ENCODE assay signal across 1 cellular context in the genomic region with DNA sequence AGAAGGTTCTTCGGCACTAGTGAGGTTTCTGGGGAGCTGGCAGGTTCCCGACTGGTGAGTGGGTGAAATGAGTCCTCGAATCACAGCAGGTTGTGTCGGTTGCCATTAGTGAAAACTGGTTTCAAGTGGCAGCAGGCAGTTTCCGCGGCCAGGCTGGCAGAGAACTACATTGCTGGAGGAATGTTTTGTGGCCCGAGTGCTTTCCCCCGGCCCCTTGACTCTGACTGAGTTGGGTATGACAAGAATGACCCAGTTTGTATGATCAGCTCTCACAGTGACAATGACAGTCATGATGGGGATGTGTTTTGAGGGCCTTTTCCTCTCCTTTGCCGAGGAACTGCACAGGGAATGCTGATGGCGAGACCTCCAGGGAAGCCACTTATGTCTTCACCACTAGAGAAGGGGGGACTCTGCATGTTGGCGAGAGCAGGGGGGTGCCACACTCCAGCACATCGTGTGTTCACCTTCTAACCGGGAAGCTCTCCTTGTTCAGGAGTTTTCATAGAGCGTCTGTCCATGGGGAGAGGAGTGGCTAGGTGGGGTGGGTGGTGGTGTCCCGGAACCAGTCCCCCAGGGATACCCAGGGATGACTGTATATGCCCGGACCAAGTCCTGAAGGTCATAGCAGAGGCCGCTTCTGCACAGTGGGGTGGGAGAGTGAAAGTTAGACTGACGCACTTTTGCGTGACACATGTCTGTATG.
TF ChIP-seq lines count a peak whose summit lies in the region.

No MANE protein-coding gene starts in this region.

TF ChIP-seq in SK-N-SH, 30 proteins besides CTCF, POLR2A, EP300 and RAD21 (continued from another document):
- TF ChIP-seq TEAD4 (IDR thresholded peaks at IDR 0.05; ENCODE audit: borderline replicate concordance, insufficient read depth) = no peak
- TF ChIP-seq YY1 (IDR thresholded peaks at IDR 0.05; ENCODE audit: low read depth) = no peak
- no peak for TF ChIP-seq GATA2 (CRISPR knock-in tag; IDR thresholded peaks at IDR 0.05)
- TF ChIP-seq ELF1 (IDR thresholded peaks at IDR 0.05) = no peak
- TF ChIP-seq, protein P1, sequence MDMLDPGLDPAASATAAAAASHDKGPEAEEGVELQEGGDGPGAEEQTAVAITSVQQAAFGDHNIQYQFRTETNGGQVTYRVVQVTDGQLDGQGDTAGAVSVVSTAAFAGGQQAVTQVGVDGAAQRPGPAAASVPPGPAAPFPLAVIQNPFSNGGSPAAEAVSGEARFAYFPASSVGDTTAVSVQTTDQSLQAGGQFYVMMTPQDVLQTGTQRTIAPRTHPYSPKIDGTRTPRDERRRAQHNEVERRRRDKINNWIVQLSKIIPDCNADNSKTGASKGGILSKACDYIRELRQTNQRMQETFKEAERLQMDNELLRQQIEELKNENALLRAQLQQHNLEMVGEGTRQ (IDR thresholded peaks at IDR 0.05; ENCODE audit: borderline replicate concordance, low read depth, low read length) = no peak
- TF ChIP-seq, protein P2, sequence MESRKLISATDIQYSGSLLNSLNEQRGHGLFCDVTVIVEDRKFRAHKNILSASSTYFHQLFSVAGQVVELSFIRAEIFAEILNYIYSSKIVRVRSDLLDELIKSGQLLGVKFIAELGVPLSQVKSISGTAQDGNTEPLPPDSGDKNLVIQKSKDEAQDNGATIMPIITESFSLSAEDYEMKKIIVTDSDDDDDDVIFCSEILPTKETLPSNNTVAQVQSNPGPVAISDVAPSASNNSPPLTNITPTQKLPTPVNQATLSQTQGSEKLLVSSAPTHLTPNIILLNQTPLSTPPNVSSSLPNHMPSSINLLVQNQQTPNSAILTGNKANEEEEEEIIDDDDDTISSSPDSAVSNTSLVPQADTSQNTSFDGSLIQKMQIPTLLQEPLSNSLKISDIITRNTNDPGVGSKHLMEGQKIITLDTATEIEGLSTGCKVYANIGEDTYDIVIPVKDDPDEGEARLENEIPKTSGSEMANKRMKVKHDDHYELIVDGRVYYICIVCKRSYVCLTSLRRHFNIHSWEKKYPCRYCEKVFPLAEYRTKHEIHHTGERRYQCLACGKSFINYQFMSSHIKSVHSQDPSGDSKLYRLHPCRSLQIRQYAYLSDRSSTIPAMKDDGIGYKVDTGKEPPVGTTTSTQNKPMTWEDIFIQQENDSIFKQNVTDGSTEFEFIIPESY (IDR thresholded peaks at IDR 0.05; ENCODE audit: borderline replicate concordance, low read depth) = no peak
- no peak for TF ChIP-seq FOXM1 (IDR thresholded peaks at IDR 0.05; ENCODE audit: low read depth)
- TF ChIP-seq MEF2A (IDR thresholded peaks at IDR 0.05; ENCODE audit: borderline replicate concordance, low read depth) = no peak
- TF ChIP-seq, protein P3, sequence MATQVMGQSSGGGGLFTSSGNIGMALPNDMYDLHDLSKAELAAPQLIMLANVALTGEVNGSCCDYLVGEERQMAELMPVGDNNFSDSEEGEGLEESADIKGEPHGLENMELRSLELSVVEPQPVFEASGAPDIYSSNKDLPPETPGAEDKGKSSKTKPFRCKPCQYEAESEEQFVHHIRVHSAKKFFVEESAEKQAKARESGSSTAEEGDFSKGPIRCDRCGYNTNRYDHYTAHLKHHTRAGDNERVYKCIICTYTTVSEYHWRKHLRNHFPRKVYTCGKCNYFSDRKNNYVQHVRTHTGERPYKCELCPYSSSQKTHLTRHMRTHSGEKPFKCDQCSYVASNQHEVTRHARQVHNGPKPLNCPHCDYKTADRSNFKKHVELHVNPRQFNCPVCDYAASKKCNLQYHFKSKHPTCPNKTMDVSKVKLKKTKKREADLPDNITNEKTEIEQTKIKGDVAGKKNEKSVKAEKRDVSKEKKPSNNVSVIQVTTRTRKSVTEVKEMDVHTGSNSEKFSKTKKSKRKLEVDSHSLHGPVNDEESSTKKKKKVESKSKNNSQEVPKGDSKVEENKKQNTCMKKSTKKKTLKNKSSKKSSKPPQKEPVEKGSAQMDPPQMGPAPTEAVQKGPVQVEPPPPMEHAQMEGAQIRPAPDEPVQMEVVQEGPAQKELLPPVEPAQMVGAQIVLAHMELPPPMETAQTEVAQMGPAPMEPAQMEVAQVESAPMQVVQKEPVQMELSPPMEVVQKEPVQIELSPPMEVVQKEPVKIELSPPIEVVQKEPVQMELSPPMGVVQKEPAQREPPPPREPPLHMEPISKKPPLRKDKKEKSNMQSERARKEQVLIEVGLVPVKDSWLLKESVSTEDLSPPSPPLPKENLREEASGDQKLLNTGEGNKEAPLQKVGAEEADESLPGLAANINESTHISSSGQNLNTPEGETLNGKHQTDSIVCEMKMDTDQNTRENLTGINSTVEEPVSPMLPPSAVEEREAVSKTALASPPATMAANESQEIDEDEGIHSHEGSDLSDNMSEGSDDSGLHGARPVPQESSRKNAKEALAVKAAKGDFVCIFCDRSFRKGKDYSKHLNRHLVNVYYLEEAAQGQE (IDR thresholded peaks at IDR 0.05; ENCODE audit: low read depth, low read length) = no peak
- no peak for TF ChIP-seq RFX5 (IDR thresholded peaks at IDR 0.05; ENCODE audit: low read length)
- TF ChIP-seq, protein P4, sequence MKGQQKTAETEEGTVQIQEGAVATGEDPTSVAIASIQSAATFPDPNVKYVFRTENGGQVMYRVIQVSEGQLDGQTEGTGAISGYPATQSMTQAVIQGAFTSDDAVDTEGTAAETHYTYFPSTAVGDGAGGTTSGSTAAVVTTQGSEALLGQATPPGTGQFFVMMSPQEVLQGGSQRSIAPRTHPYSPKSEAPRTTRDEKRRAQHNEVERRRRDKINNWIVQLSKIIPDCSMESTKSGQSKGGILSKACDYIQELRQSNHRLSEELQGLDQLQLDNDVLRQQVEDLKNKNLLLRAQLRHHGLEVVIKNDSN (IDR thresholded peaks at IDR 0.05; ENCODE audit: borderline replicate concordance, low read depth) = no peak
- no peak for TF ChIP-seq EZH2phosphoT487 (IDR thresholded peaks at IDR 0.05; ENCODE audit: borderline replicate concordance, low read depth)
- no peak for TF ChIP-seq SMC3 (IDR thresholded peaks at IDR 0.05; ENCODE audit: low read depth, low read length)
- TF ChIP-seq TCF12 (IDR thresholded peaks at IDR 0.05) = no peak
- TF ChIP-seq SIN3A (IDR thresholded peaks at IDR 0.05; ENCODE audit: borderline replicate concordance, low read depth, low read length) = no peak
- no peak for TF ChIP-seq FOXJ3 (CRISPR knock-in tag; IDR thresholded peaks at IDR 0.05)
- no peak for TF ChIP-seq GABPA (IDR thresholded peaks at IDR 0.05; ENCODE audit: low read depth)
